In genomic region chr3:105369501-105370371, GRCh38 we compare ENCODE assay signal across 8 cellular contexts. TPM values are rescaled to one million over a fixed set of nuclear protein-coding genes. Genes with fewer than 3 reads are reported as not detected.
DNase-seq lines count a peak whose midpoint lies in the region; ATAC-seq, FAIRE-seq and TF ChIP-seq lines count a peak whose summit lies in the region.

No MANE protein-coding gene starts in this region.

- H3K4me3 ChIP-seq in H1 (ENCODE audit: extremely low read depth in 1 of 4, insufficient read depth in 2 of 4, low read depth in 3 of 4, low read length in 4 of 4), result peak overlapping the region; percentile 47 to 76 (median 74)

- peaks cover 2 to 62% of the 10 kb centered on the region in 2 experiments; a peak in 3 of 4 replicates for H3K79me2 ChIP-seq in H1 (ENCODE audit: control insufficient read depth in 1 of 2, insufficient read depth in 2 of 2, low read length in 2 of 2)

- H3K9ac ChIP-seq in H1 (replicated peaks in 1 of 4; ENCODE audit: extremely low read depth in 1 of 4, low read depth in 3 of 4, low read length in 3 of 4), result peak overlapping the region in 3 of 4 experiments; percentile 31 to 82 (median 57); a peak in 4 of 7 replicates

- no peaks in the 10 kb centered on the region for H3K9me3 ChIP-seq in H1 (ENCODE audit: insufficient read depth in 2 of 2, low read depth in 1 of 2, low read length in 1 of 2)

- no peak overlapping the region for H3K14ac ChIP-seq in H1 (ENCODE audit: insufficient read length)

- peak overlapping the region; percentile 98 to 99 for H3K4me2 ChIP-seq in H1 (ENCODE audit: insufficient read depth in 1 of 2, low read depth in 2 of 2, low read length in 2 of 2)

- no peak overlapping the region for H2BK20ac ChIP-seq in H1 (ENCODE audit: low read length)

- no peaks in the 10 kb centered on the region for H3K9me3 Mint-ChIP-seq in activated CD4-positive, alpha-beta T cell treated with anti-CD3 and anti-CD28 coated beads, Interleukin-2, amount 10 ng/mL, durations not matched to agents 7 days and 5 days
- H3K9me3 Mint-ChIP-seq in memory B cell, result no peaks in the 10 kb centered on the region

- H3K27me3 Mint-ChIP-seq in activated CD4-positive, alpha-beta T cell treated with anti-CD3 and anti-CD28 coated beads, Interleukin-2, amount 10 ng/mL, durations not matched to agents 7 days and 5 days, result peaks cover 17% of the 10 kb centered on the region
- H3K27me3 Mint-ChIP-seq in memory B cell, result no peaks in the 10 kb centered on the region

- H2BK12ac ChIP-seq in H1 (ENCODE audit: low read depth, low read length), result no peak overlapping the region

- no peak overlapping the region for H4K8ac ChIP-seq in H1 (ENCODE audit: extremely low read depth, insufficient read depth, low read length)

- 2% methylated on average over 22 of the region's 22 CpGs; no CpG with 5 or more reads in 1 of the 2 experiments for WGBS in H1 (ENCODE audit: extremely low coverage in 1 of 2, insufficient coverage in 1 of 2, insufficient read length in 1 of 2, insufficient replicate concordance in 2 of 2, low coverage in 1 of 2, low lambda C conversion rate in 2 of 2, missing lambda C conversion rate in 1 of 2), 2 experiments

- peaks cover 40% of the 10 kb centered on the region for H3K4me1 Mint-ChIP-seq in activated CD4-positive, alpha-beta T cell treated with anti-CD3 and anti-CD28 coated beads, Interleukin-2, amount 10 ng/mL, durations not matched to agents 7 days and 5 days
- H3K4me1 Mint-ChIP-seq in memory B cell, result peaks cover 30% of the 10 kb centered on the region

- TF ChIP-seq POLR2A in H1 (IDR thresholded peaks at IDR 0.05; ENCODE audit: control extremely low read depth in 1 of 2, low read depth in 2 of 2, low read length in 2 of 2), result no peak

- no peak overlapping the region for H2BK120ac ChIP-seq in H1 (replicated peaks; ENCODE audit: low read depth, low read length)

- no peak overlapping the region for H3K4ac ChIP-seq in H1 (replicated peaks; ENCODE audit: insufficient read length, low read depth, low read length)

- no peak overlapping the region for H2BK5ac ChIP-seq in H1 (ENCODE audit: low read depth, low read length)

- no peak overlapping the region for H2BK15ac ChIP-seq in H1 (ENCODE audit: low read length)

- H4K91ac ChIP-seq in H1 (replicated peaks; ENCODE audit: insufficient read length, low read length), result no peak overlapping the region

- TF ChIP-seq CTCF in H1 (IDR thresholded peaks at IDR 0.05; ENCODE audit: control extremely low read depth in 1 of 3, insufficient read depth in 1 of 3, low read depth in 1 of 3, low read length in 3 of 3), result peak in 2 of 3 experiments; percentile 14 to 50; a peak in 2 of 4 replicates

- no peak overlapping the region for H3K18ac ChIP-seq in H1 (ENCODE audit: extremely low read depth, low read length)

- CTCF ChIA-PET in activated CD4-positive, alpha-beta T cell treated with anti-CD3 and anti-CD28 coated beads, Interleukin-2, amount 10 ng/mL, durations not matched to agents 7 days and 5 days (lab: Charles Lee), result interaction anchor here (1.3 kb wide), 1 partner anchor 27 kb away, joined by 3 read pairs; no protein-coding TSS in a partner anchor
- CTCF ChIA-PET in H1 (lab: Charles Lee; ENCODE audit: partially characterized antibody), result interaction anchor here (0.9 kb wide), 1 partner anchor 734 kb away, joined by 3 read pairs; no protein-coding TSS in a partner anchor

- no peak overlapping the region for H3K23ac ChIP-seq in H1 (ENCODE audit: insufficient read length)

- peak; percentile 64 to 68 for TF ChIP-seq RAD21 in H1 (IDR thresholded peaks at IDR 0.05 in 1 of 2, conservative IDR thresholded peaks at IDR 0.05 in 1 of 2; ENCODE audit: low read depth in 2 of 2, low read length in 2 of 2)

- peaks cover 35% of the 10 kb centered on the region for H3K23me2 ChIP-seq in H1 (ENCODE audit: low read depth, low read length)

- DNase-seq in Ammon's horn (ENCODE audit: low spot score), result peak; percentile 80
- peak; percentile 28 to 74 for DNase-seq in NCI-H446 (lab: John Stamatoyannopoulos, UW)
- DNase-seq in activated CD4-positive, alpha-beta T cell treated with anti-CD3 and anti-CD28 coated beads, Interleukin-2, amount 10 ng/mL, durations not matched to agents 7 days and 5 days, result peak; percentile 40
- peak in 1 of 2 experiments; percentile 56 for DNase-seq in H1 (ENCODE audit: low read depth in 1 of 2, low spot score in 2 of 2)
- peak in 1 of 2 donors; percentile 49 for DNase-seq in memory B cell (ENCODE audit: low spot score in 2 of 2)
- DNase-seq in stimulated activated naive CD4-positive, alpha-beta T cell treated with Interleukin-2 at 50 U/mL for 16 hours (lab: John Stamatoyannopoulos, UW), result peak; percentile 12

- peak overlapping the region; percentile 70; the same call in 1 of the 2 replicates for H2AFZ ChIP-seq in H1 (ENCODE audit: low read length)

- peak overlapping the region; percentile 91 for H3K4me3 Mint-ChIP-seq in activated CD4-positive, alpha-beta T cell treated with anti-CD3 and anti-CD28 coated beads, Interleukin-2, amount 10 ng/mL, durations not matched to agents 7 days and 5 days
- H3K4me3 Mint-ChIP-seq in memory B cell, result peak overlapping the region; percentile 97

- no peak overlapping the region for H3K56ac ChIP-seq in H1 (replicated peaks; ENCODE audit: insufficient read length, low read depth, low read length)

- POLR2A ChIA-PET in activated CD4-positive, alpha-beta T cell treated with anti-CD3 and anti-CD28 coated beads, Interleukin-2, amount 10 ng/mL, durations not matched to agents 7 days and 5 days (lab: Charles Lee), result interaction anchor here (0.7 kb wide), 1 partner anchor 29 kb away, joined by 12 read pairs; no protein-coding TSS in a partner anchor
- POLR2A ChIA-PET in H1 (lab: Charles Lee; ENCODE audit: partially characterized antibody), result no interaction called here

- H3K36me3 ChIP-seq in H1 (ENCODE audit: control insufficient read depth in 2 of 4, insufficient read depth in 4 of 4, low read length in 3 of 4), result no peaks in the 10 kb centered on the region

- H4K5ac ChIP-seq in H1 (ENCODE audit: insufficient read length, low read depth, low read length), result no peak overlapping the region

- no peaks in the 10 kb centered on the region for H3K27me3 ChIP-seq in H1 (replicated peaks in 1 of 4; ENCODE audit: control insufficient read depth in 3 of 4, extremely low read depth in 1 of 4, insufficient read depth in 3 of 4, low read length in 3 of 4)

- no peak for TF ChIP-seq EP300 in H1 (IDR thresholded peaks at IDR 0.05; ENCODE audit: borderline replicate concordance in 1 of 2, low read depth in 2 of 2, low read length in 2 of 2)

- FAIRE-seq in H1 (lab: Jason Lieb, UNC), result no peak

- peaks cover 0 to 11% (median 3%) of the 10 kb centered on the region in 4 experiments; a peak in 6 of 7 replicates for H3K4me1 ChIP-seq in H1 (replicated peaks in 1 of 4; ENCODE audit: control insufficient read depth in 3 of 4, insufficient read depth in 4 of 4, low read length in 3 of 4)

- no peak overlapping the region for H3K27ac ChIP-seq in H1 (ENCODE audit: low read depth, low read length)

- no peaks in the 10 kb centered on the region for H3K79me1 ChIP-seq in H1 (ENCODE audit: low read depth, low read length)

- no peak overlapping the region for H2AK5ac ChIP-seq in H1 (ENCODE audit: low read depth, low read length)

- H3K27ac Mint-ChIP-seq in activated CD4-positive, alpha-beta T cell treated with anti-CD3 and anti-CD28 coated beads, Interleukin-2, amount 10 ng/mL, durations not matched to agents 7 days and 5 days, result peak overlapping the region; percentile 95
- peak overlapping the region; percentile 100 for H3K27ac Mint-ChIP-seq in memory B cell

- peaks cover 0 to 2% of the 10 kb centered on the region in 2 experiments for H4K20me1 ChIP-seq in H1 (replicated peaks in 1 of 2; ENCODE audit: control insufficient read depth in 1 of 2, insufficient read depth in 2 of 2, low read length in 2 of 2)

- ATAC-seq in GM18873 (IDR thresholded peaks at IDR 0.05; ENCODE audit: low FRiP score, unreplicated experiment) (peak; percentile 19), HG03175 (IDR thresholded peaks at IDR 0.05; ENCODE audit: unreplicated experiment) (peak; percentile 26), memory B cell (ENCODE audit: low read depth) (peak; percentile 17)

- no peaks in the 10 kb centered on the region for H3K36me3 Mint-ChIP-seq in activated CD4-positive, alpha-beta T cell treated with anti-CD3 and anti-CD28 coated beads, Interleukin-2, amount 10 ng/mL, durations not matched to agents 7 days and 5 days (ENCODE audit: low read depth)
- no peaks in the 10 kb centered on the region for H3K36me3 Mint-ChIP-seq in memory B cell

TF ChIP-seq in H1, 55 proteins besides CTCF, POLR2A, EP300 and RAD21:
- TF ChIP-seq SIN3A (conservative IDR thresholded peaks at IDR 0.05 in 1 of 2, IDR thresholded peaks at IDR 0.05 in 1 of 2; ENCODE audit: low read depth in 1 of 2, low read length in 2 of 2) (peak in 1 of 2 experiments; percentile 9; a peak in 1 of 4 replicates), ASH2L (IDR thresholded peaks at IDR 0.05; ENCODE audit: low read length) (peak; percentile 40), RBBP5 (IDR thresholded peaks at IDR 0.05; ENCODE audit: borderline replicate concordance, low read depth, low read length) (peak; percentile 51; the same call in 1 of the 2 replicates), ATF3 (IDR thresholded peaks at IDR 0.05; ENCODE audit: insufficient read depth, low read depth, low read length) (no peak), CEBPB (IDR thresholded peaks at IDR 0.05; ENCODE audit: low read depth, low read length) (no peak)
TF ChIP-seq in H1: peak in this region for 3.

RNA-seq across cellular contexts. Expression of gene ALCAM, which starts 3.0 kb away (rescaled TPM):
- 1 to 10 TPM; 3.8 to 4.5 TPM for total RNA-seq in activated CD4-positive, alpha-beta T cell treated with anti-CD3 and anti-CD28 coated beads, Interleukin-2, amount 10 ng/mL, durations not matched to agents 7 days and 5 days
- 33.0 and 35.7 TPM in 2 replicates for total RNA-seq in H1 (2021; fragmentation: NEBNext Ultra II Directional; extraction: Animal tissue kit (Norgen Biotek cat#: 25700))
- 9.1 and 10.8 TPM in 2 replicates for polyA plus RNA-seq in H1 (2011; rRNA removed)
- polyA plus RNA-seq in H1 (2011; cell fraction: cytosol; rRNA removed), result 14.5 TPM
- 38.8 TPM for polyA plus RNA-seq in H1 (2011; cell fraction: nucleus; rRNA removed)
- polyA plus RNA-seq in H1 (2012, experiment 1 of 2), result 21.4 to 39.2 TPM (median 28.6 TPM) in 4 replicates
- 1.9 TPM for polyA plus RNA-seq in H1 (2012, experiment 2 of 2)
- 55.3 TPM for polyA plus RNA-seq in H1 (2013, experiment 1 of 2)
- 49.9 TPM for polyA plus RNA-seq in H1 (2013, experiment 2 of 2)
- polyA minus RNA-seq in H1 (2011; rRNA and poly(A)+ RNA removed), result 46.4 and 99.7 TPM in 2 replicates
- polyA minus RNA-seq in H1 (2011; cell fraction: cytosol; rRNA and poly(A)+ RNA removed), result 37.0 TPM
- polyA minus RNA-seq in H1 (2011; cell fraction: nucleus; rRNA and poly(A)+ RNA removed), result 112 TPM
